Comparison of ENCODE assay signal across 1 cellular context in the genomic region with DNA sequence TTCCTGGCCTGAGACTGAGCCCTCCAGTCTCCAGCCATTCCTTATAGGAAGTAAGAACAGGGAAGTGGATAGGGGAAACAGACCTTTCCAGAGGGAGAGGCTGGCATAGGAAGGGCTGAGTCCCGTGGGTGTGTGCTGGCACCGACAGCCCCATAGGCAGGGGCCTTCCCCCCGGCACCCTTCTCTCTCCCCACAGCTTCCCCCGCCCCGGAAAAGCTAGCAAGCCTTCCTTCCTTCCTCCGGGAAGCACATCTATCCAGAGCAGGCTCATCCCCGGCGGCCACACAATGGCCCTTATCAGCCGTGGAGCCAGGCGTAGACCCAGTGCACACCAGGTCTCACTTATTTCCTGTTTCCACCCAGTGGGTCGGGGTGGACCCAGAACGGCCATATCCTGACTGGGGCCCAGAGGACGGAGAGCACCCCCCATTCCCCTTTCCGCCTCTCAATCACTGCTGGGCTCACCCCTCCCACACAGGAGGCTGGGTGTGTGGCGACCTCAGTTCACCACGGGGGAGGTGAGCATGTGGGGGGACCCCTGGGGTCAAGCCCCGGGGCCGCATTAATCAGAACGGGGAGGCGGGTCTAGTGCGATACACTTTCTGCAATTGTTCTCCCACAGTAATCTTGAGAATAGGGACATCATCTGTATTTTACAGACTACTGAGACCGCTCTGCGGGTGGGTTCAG.
A peak's percentile ranks its signal among the peaks of the same experiment; 100 is the strongest.
TF ChIP-seq lines count a peak whose summit lies in the region.

No MANE protein-coding gene starts in this region.

TF ChIP-seq in endothelial cell of umbilical vein, 7 proteins besides CTCF, POLR2A, EP300 and RAD21:
- TF ChIP-seq GATA2 (IDR thresholded peaks at IDR 0.05; ENCODE audit: insufficient read depth, insufficient read length, low read depth, low read length) (peak; percentile 66), EZH2 (IDR thresholded peaks at IDR 0.05; ENCODE audit: borderline replicate concordance, low read depth, low read length, severe bottlenecking) (no peak), POLR2AphosphoS5 (IDR thresholded peaks at IDR 0.05; ENCODE audit: insufficient read depth, low read depth, low read length) (peak; percentile 45), FOS (IDR thresholded peaks at IDR 0.05; ENCODE audit: borderline replicate concordance, insufficient read depth, low read length) (no peak)
